19 cellular contexts compared by ENCODE assay signal in the genomic region with DNA sequence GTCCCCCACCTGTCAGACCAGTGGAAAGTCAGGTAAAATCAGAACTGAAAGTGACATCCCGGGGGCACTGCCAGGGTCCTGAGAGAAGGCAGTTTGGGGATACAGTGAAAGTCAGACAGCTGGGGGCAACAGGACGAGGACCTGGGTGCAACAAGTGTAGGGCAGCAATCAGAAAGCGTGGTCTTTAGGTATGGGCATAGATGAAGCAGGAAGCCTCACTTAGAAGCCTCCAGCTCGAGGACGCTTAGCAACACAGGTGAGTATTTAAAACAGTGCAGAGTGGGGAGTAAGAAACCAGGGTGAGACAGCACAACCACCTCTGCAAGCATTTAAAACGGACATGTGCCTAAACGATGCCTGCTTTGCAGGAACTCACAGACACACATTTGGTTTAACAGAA.
"Had no signal": no experiment of that assay in that cellular context is flagged by ENCODE, and none has a peak within 500 bp of the region (broad histone marks: within the 10 kb centered on the region; RNA-seq: fewer than 3 reads in every experiment).

No MANE protein-coding gene starts in this region.

- H3K27ac ChIP-seq: ascending aorta, dorsolateral prefrontal cortex, foreskin keratinocyte, lower lobe of right lung, pancreas, testis, upper lobe of right lung had no signal

- H3K36me3 ChIP-seq: ascending aorta, lower lobe of right lung, pancreas, upper lobe of right lung had no signal

- H3K4me1 ChIP-seq: foreskin keratinocyte had no signal

- H3K9me3 ChIP-seq: ascending aorta, lower lobe of right lung, pancreas, testis, upper lobe of right lung had no signal

- DNase-seq: activated CD4-positive, alpha-beta T cell treated with anti-CD3 and anti-CD28 coated beads for 4 hours; activated CD8-positive, alpha-beta memory T cell treated with anti-CD3 and anti-CD28 coated beads, Interleukin-2, amount 50 U/mL, for 4 hours; activated CD8-positive, alpha-beta T cell treated with anti-CD3 and anti-CD28 coated beads for 36 hours; activated naive CD4-positive, alpha-beta T cell; activated naive CD8-positive, alpha-beta T cell treated with anti-CD3 and anti-CD28 coated beads, Interleukin-2, amount 50 U/mL, for 24 hours; dorsolateral prefrontal cortex; foreskin keratinocyte; immature natural killer cell; lower lobe of right lung; pancreas; stimulated activated CD4-positive, alpha-beta T cell treated with anti-CD3 and anti-CD28 coated beads, Interleukin-2, amount 100 ng/mL, for 48 hours; stimulated activated CD8-positive, alpha-beta memory T cell treated with anti-CD3 and anti-CD28 coated beads, Interleukin-4, amount 100 ng/mL, for 48 hours; testis; upper lobe of right lung had no signal

- H3K27me3 ChIP-seq: ascending aorta, dorsolateral prefrontal cortex, foreskin keratinocyte, pancreas, testis, upper lobe of right lung had no signal

- H3K4me3 ChIP-seq: ascending aorta, dorsolateral prefrontal cortex, lower lobe of right lung, pancreas, testis, upper lobe of right lung had no signal

- H3K27ac Mint-ChIP-seq: activated CD8-positive, alpha-beta T cell treated with anti-CD3 and anti-CD28 coated beads for 36 hours; activated naive CD8-positive, alpha-beta T cell treated with anti-CD3 and anti-CD28 coated beads, Interleukin-2, amount 50 U/mL, for 24 hours; activated T-helper 1 cell treated with anti-CD3 and anti-CD28 coated beads, Interleukin-12 subunit alpha, Interleukin-12 subunit beta, Interleukin-2, Interleukin-4 antibody, amounts not matched to agents 30 ng/mL and 10 ng/mL and 1 ng/mL, durations not matched to agents 14 hours and 24 hours and 36 hours; mesothelial cell of epicardium; stimulated activated naive CD8-positive, alpha-beta T cell treated with anti-CD3 and anti-CD28 coated beads, Interleukin-15, Interleukin-2, amounts not matched to agents 100 ng/mL and 50 ng/mL, for 24 hours had no signal

- ATAC-seq: activated CD8-positive, alpha-beta T cell treated with anti-CD3 and anti-CD28 coated beads for 36 hours; activated naive CD8-positive, alpha-beta T cell treated with anti-CD3 and anti-CD28 coated beads, Interleukin-2, amount 50 U/mL, for 24 hours; foreskin keratinocyte; lower lobe of right lung; pancreas; upper lobe of right lung had no signal

- H3K27me3 Mint-ChIP-seq: activated CD8-positive, alpha-beta T cell treated with anti-CD3 and anti-CD28 coated beads for 36 hours; activated naive CD8-positive, alpha-beta T cell treated with anti-CD3 and anti-CD28 coated beads, Interleukin-2, amount 50 U/mL, for 24 hours; stimulated activated naive CD8-positive, alpha-beta T cell treated with anti-CD3 and anti-CD28 coated beads, Interleukin-15, Interleukin-2, amounts not matched to agents 100 ng/mL and 50 ng/mL, for 24 hours had no signal

- H3K36me3 Mint-ChIP-seq: immature natural killer cell, mesothelial cell of epicardium had no signal

- H3K4me3 Mint-ChIP-seq: activated CD8-positive, alpha-beta T cell treated with anti-CD3 and anti-CD28 coated beads for 36 hours; activated naive CD8-positive, alpha-beta T cell treated with anti-CD3 and anti-CD28 coated beads, Interleukin-2, amount 50 U/mL, for 24 hours; activated T-helper 1 cell treated with anti-CD3 and anti-CD28 coated beads, Interleukin-12 subunit alpha, Interleukin-12 subunit beta, Interleukin-2, Interleukin-4 antibody, amounts not matched to agents 30 ng/mL and 10 ng/mL and 1 ng/mL, durations not matched to agents 14 hours and 24 hours and 36 hours; immature natural killer cell; mesothelial cell of epicardium; neural crest cell; stimulated activated naive CD8-positive, alpha-beta T cell treated with anti-CD3 and anti-CD28 coated beads, Interleukin-15, Interleukin-2, amounts not matched to agents 100 ng/mL and 50 ng/mL, for 24 hours had no signal

- H3K9me3 Mint-ChIP-seq: activated CD8-positive, alpha-beta T cell treated with anti-CD3 and anti-CD28 coated beads for 36 hours; activated naive CD8-positive, alpha-beta T cell treated with anti-CD3 and anti-CD28 coated beads, Interleukin-2, amount 50 U/mL, for 24 hours; activated T-helper 1 cell treated with anti-CD3 and anti-CD28 coated beads, Interleukin-12 subunit alpha, Interleukin-12 subunit beta, Interleukin-2, Interleukin-4 antibody, amounts not matched to agents 30 ng/mL and 10 ng/mL and 1 ng/mL, durations not matched to agents 14 hours and 24 hours and 36 hours; immature natural killer cell; mesothelial cell of epicardium; neural crest cell; stimulated activated naive CD8-positive, alpha-beta T cell treated with anti-CD3 and anti-CD28 coated beads, Interleukin-15, Interleukin-2, amounts not matched to agents 100 ng/mL and 50 ng/mL, for 24 hours had no signal
